Comparison of ENCODE assay signal across 8 cellular contexts in genomic region chr1:53485478-53486394, GRCh38. TPM values are rescaled to one million over a fixed set of nuclear protein-coding genes. Genes with fewer than 3 reads are reported as not detected.
A peak's percentile ranks its signal among the peaks of the same experiment; 100 is the strongest.
DNase-seq lines count a peak whose midpoint lies in the region; ATAC-seq and TF ChIP-seq lines count a peak whose summit lies in the region.

No MANE protein-coding gene starts in this region.

- no peaks in the 10 kb centered on the region for H3K36me3 ChIP-seq in SU-DHL-6 (ENCODE audit: low read length)
- H3K36me3 ChIP-seq in adipocyte (ENCODE audit: control insufficient read depth, insufficient read depth, low read length, severe bottlenecking): no peaks in the 10 kb centered on the region
- H3K36me3 ChIP-seq in sigmoid colon: no peaks in the 10 kb centered on the region

- no peak for TF ChIP-seq EP300 in sigmoid colon (IDR thresholded peaks at IDR 0.05)

- DNase-seq in GM03348 (ENCODE audit: low spot score): peak; percentile 92
- peak; percentile 69 for DNase-seq in NCI-H128 (lab: John Stamatoyannopoulos, UW; ENCODE audit: unreplicated experiment)
- DNase-seq in adipocyte (ENCODE audit: low read depth): peak; percentile 94
- DNase-seq in left ventricle myocardium superior: peak; percentile 91
- DNase-seq in sigmoid colon: peak; percentile 85

- H4K20me1 ChIP-seq in SU-DHL-6 (ENCODE audit: low read depth, low read length): no peaks in the 10 kb centered on the region

- no peak overlapping the region for H3K4me2 ChIP-seq in SU-DHL-6 (ENCODE audit: low read depth, low read length, poor library complexity, severe bottlenecking)

- no peak overlapping the region for H3K27ac ChIP-seq in SU-DHL-6 (ENCODE audit: low read depth, low read length)
- no peak overlapping the region for H3K27ac ChIP-seq in sigmoid colon

- no peaks in the 10 kb centered on the region for H3K9me3 ChIP-seq in SU-DHL-6 (ENCODE audit: insufficient read depth, low read length)
- H3K9me3 ChIP-seq in adipocyte (ENCODE audit: control insufficient read depth, low read length): peaks cover 10% of the 10 kb centered on the region
- no peaks in the 10 kb centered on the region for H3K9me3 ChIP-seq in sigmoid colon

- no peaks in the 10 kb centered on the region for H3K4me1 ChIP-seq in adipocyte (ENCODE audit: control insufficient read depth, insufficient read depth, low read length)
- H3K4me1 ChIP-seq in sigmoid colon: peaks cover 0 to 7% (median 0%) of the 10 kb centered on the region in 4 donors

- no peak overlapping the region for H3K4me3 ChIP-seq in SU-DHL-6 (ENCODE audit: insufficient read depth, low read length, poor library complexity, severe bottlenecking)
- no peak overlapping the region for H3K4me3 ChIP-seq in adipocyte (ENCODE audit: low read length)
- no peak overlapping the region for H3K4me3 ChIP-seq in sigmoid colon

- no peak overlapping the region for H2AFZ ChIP-seq in SU-DHL-6 (ENCODE audit: low read depth, low read length, severe bottlenecking)

- no peaks in the 10 kb centered on the region for H3K9me2 ChIP-seq in SU-DHL-6 (replicated peaks; ENCODE audit: insufficient read depth, low read length)

- intact Hi-C loops in left ventricle myocardium superior (cut with micrococcal nuclease): loop anchor here (10.0 kb wide), 1 partner anchor 269 kb away; no protein-coding TSS in a partner anchor
- intact Hi-C loops in sigmoid colon (cut with DNase I): loop anchor here (1.0 to 2.0 kb wide), 2 partner anchors 109 to 269 kb away; no protein-coding TSS in a partner anchor

- WGBS in sigmoid colon, 2 donors: 22 to 29% methylated on average over 27 of the region's 27 CpGs

- H3K27me3 ChIP-seq in SU-DHL-6 (ENCODE audit: low read length): no peaks in the 10 kb centered on the region
- H3K27me3 ChIP-seq in adipocyte (replicated peaks; ENCODE audit: control insufficient read depth, insufficient read depth, low read length): peaks cover 75% of the 10 kb centered on the region
- peaks cover 0 to 17% (median 6%) of the 10 kb centered on the region in 3 donors for H3K27me3 ChIP-seq in sigmoid colon

- peak; percentile 77 for TF ChIP-seq CTCF in SU-DHL-6 (IDR thresholded peaks at IDR 0.05; ENCODE audit: insufficient read depth, low read length, poor library complexity, severe bottlenecking)
- peak; percentile 69 to 85 (median 79) for TF ChIP-seq CTCF in sigmoid colon (IDR thresholded peaks at IDR 0.05)

- no peaks in the 10 kb centered on the region for H3F3A ChIP-seq in SU-DHL-6 (ENCODE audit: insufficient read depth)

- no peak for TF ChIP-seq POLR2A in sigmoid colon (IDR thresholded peaks at IDR 0.05)

- H3K9ac ChIP-seq in SU-DHL-6 (ENCODE audit: low read length): no peak overlapping the region
- H3K9ac ChIP-seq in adipocyte (ENCODE audit: low read length): no peak overlapping the region

- no peaks in the 10 kb centered on the region for H3K79me2 ChIP-seq in SU-DHL-6 (ENCODE audit: insufficient read depth, low read length)

- ATAC-seq in left ventricle myocardium superior: peak; percentile 94
- ATAC-seq in GM21529 (IDR thresholded peaks at IDR 0.05; ENCODE audit: unreplicated experiment): no peak
- no peak for ATAC-seq in HG02981 (IDR thresholded peaks at IDR 0.05; ENCODE audit: unreplicated experiment)

RNA-seq across cellular contexts. Expression of gene DMRTB1, which starts 26.5 kb away (rescaled TPM):
- total RNA-seq in left ventricle myocardium superior (not detected), sigmoid colon (not detected)
- polyA plus RNA-seq in sigmoid colon: not detected
